35 cellular contexts compared by ENCODE assay signal in the genomic region with DNA sequence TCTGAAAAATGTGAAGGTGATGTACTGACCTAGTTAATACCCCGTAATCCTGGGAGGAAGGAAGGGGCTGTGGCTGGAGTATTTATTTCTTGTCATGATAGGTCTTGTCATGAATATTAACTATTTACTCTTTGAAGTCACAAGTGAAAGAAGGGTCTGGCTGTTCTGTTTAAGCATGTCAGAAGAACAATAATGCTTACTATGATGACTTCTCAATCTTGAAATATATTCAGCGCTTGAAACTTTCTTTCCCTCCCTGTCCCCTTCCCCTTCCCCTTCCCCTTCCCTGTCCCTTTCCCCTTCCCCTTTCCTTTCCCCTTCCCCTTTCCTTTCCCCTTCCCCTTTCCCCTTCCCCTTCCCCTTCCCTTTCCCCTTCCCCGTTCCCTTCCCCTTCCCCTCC.
DNase-seq lines count a peak whose midpoint lies in the region; ATAC-seq, FAIRE-seq and TF ChIP-seq lines count a peak whose summit lies in the region.
"Had no signal": no experiment of that assay in that cellular context is flagged by ENCODE, and none has a peak within 500 bp of the region (broad histone marks: within the 10 kb centered on the region; RNA-seq: fewer than 3 reads in every experiment).

No MANE protein-coding gene starts in this region.

- H4K20me1 ChIP-seq in HepG2 (ENCODE audit: insufficient read depth, low read length): no peaks in the 10 kb centered on the region
- no peaks in the 10 kb centered on the region for H4K20me1 ChIP-seq in K562 (replicated peaks; ENCODE audit: control insufficient read depth, insufficient read depth, low read length)
- H4K20me1 ChIP-seq: BLaER1; BLaER1 treated with 17β-estradiol and CSF1 and Interleukin-3, amounts not matched to agents 10 nM and 100 nM had no signal

- intact Hi-C loops in HepG2 (cut with micrococcal nuclease; ENCODE audit: unreplicated experiment): no loop called here
- intact Hi-C loops in right lobe of liver (cut with DNase I): no loop called here
- intact Hi-C loops in K562 (cut with micrococcal nuclease): no loop called here

- H3K4me1 ChIP-seq in HepG2 (ENCODE audit: insufficient read depth, low read length): no peaks in the 10 kb centered on the region
- no peaks in the 10 kb centered on the region for H3K4me1 ChIP-seq in right lobe of liver
- H3K4me1 ChIP-seq in K562 (replicated peaks in 1 of 2; ENCODE audit: control insufficient read depth in 2 of 2, insufficient read depth in 2 of 2, low read length in 2 of 2): no peaks in the 10 kb centered on the region
- H3K4me1 ChIP-seq: A549; BE2C; BLaER1; BLaER1 treated with 17β-estradiol and CSF1 and Interleukin-3, amounts not matched to agents 10 nM and 100 nM; Caco-2 had no signal

- no peaks in the 10 kb centered on the region for H3K36me3 ChIP-seq in HepG2 (replicated peaks in 1 of 2; ENCODE audit: control insufficient read depth in 1 of 2, insufficient read depth in 2 of 2, low read length in 2 of 2)
- no peaks in the 10 kb centered on the region for H3K36me3 ChIP-seq in right lobe of liver
- no peaks in the 10 kb centered on the region for H3K36me3 ChIP-seq in K562 (ENCODE audit: control insufficient read depth, insufficient read depth, low read length)
- H3K36me3 ChIP-seq: BE2C; BLaER1; BLaER1 treated with 17β-estradiol and CSF1 and Interleukin-3, amounts not matched to agents 10 nM and 100 nM had no signal

- no peaks in the 10 kb centered on the region; the same call in 1 of the 2 replicates for H3K9me3 ChIP-seq in HepG2 (ENCODE audit: low read length)
- H3K9me3 ChIP-seq in right lobe of liver: no peaks in the 10 kb centered on the region
- H3K9me3 ChIP-seq in K562 (replicated peaks; ENCODE audit: control insufficient read depth, insufficient read depth, low read depth, low read length): no peaks in the 10 kb centered on the region
- H3K9me3 ChIP-seq: A549, BE2C, Caco-2 had no signal

- no peak overlapping the region for H3K4me3 ChIP-seq in HepG2 (replicated peaks in 1 of 3; ENCODE audit: insufficient read depth in 1 of 3, low read depth in 2 of 3, low read length in 3 of 3)
- no peak overlapping the region for H3K4me3 ChIP-seq in right lobe of liver
- H3K4me3 ChIP-seq in K562: no peak overlapping the region
- H3K4me3 ChIP-seq: A549; BLaER1; BLaER1 treated with 17β-estradiol and CSF1 and Interleukin-3, amounts not matched to agents 10 nM and 100 nM had no signal

- no peaks in the 10 kb centered on the region for H3K36me3 Mint-ChIP-seq in nephron progenitor cell (ENCODE audit: low read depth)
- H3K36me3 Mint-ChIP-seq: CD4-positive, alpha-beta memory T cell; CD4-positive, CD25-positive, alpha-beta regulatory T cell; CD8-positive, alpha-beta T cell had no signal

- 44% methylated on average over 3 of the region's 3 CpGs for whole genome bisulfite sequencing in HepG2 (ENCODE audit: low lambda C conversion rate)
- WGBS in right lobe of liver (ENCODE audit: insufficient coverage, low coverage, low lambda C conversion rate, missing lambda C conversion rate): 55% methylated on average over 3 of the region's 3 CpGs
- 14% methylated on average over 1 of the region's 3 CpGs for WGBS in K562 (ENCODE audit: insufficient coverage, low coverage, missing lambda C conversion rate)

- TF ChIP-seq POLR2A in HepG2 (IDR thresholded peaks at IDR 0.05; ENCODE audit: insufficient read depth in 1 of 2, low read depth in 2 of 2, low read length in 2 of 2): no peak
- TF ChIP-seq POLR2A in right lobe of liver (IDR thresholded peaks at IDR 0.05): no peak
- no peak for TF ChIP-seq POLR2A in K562 (conservative IDR thresholded peaks at IDR 0.05)

- no peak for ATAC-seq in HepG2
- no peak for ATAC-seq in right lobe of liver
- ATAC-seq in K562: no peak
- ATAC-seq: A549; CD8-positive, alpha-beta T cell had no signal

- H3K9me1 ChIP-seq in K562 (ENCODE audit: control insufficient read depth, insufficient read depth, low read length): no peaks in the 10 kb centered on the region

- TF ChIP-seq EP300 in HepG2 (IDR thresholded peaks at IDR 0.05; ENCODE audit: low read depth in 2 of 2, low read length in 2 of 2) (no peak), HepG2 (CRISPR knock-in tag; IDR thresholded peaks at IDR 0.05; ENCODE audit: borderline replicate concordance) (no peak), K562 (IDR thresholded peaks at IDR 0.05; ENCODE audit: low read length) (no peak)

- no TSS peak for BruUV-seq in HepG2 (replicated peaks; lab: Mats Ljungman, UMichigan)
- BruUV-seq in K562 (replicated peaks; lab: Mats Ljungman, UMichigan): no TSS peak

- peaks cover 10% of the 10 kb centered on the region for H3K27me3 Mint-ChIP-seq in nephron progenitor cell (ENCODE audit: low read depth, poor library complexity)

- H3K27ac Mint-ChIP-seq in nephron progenitor cell: peak overlapping the region; percentile 17
- H3K27ac Mint-ChIP-seq: B cell; CD4-positive, alpha-beta memory T cell; CD4-positive, alpha-beta T cell; CD4-positive, CD25-positive, alpha-beta regulatory T cell; CD8-positive, alpha-beta memory T cell; CD8-positive, alpha-beta T cell had no signal

- CTCF ChIA-PET in HepG2 (lab: Yijun Ruan, JAX; ENCODE audit: low intra/inter-chr PET ratio, low total read pairs): no interaction called here
- CTCF ChIA-PET in K562 (lab: Yijun Ruan, JAX; ENCODE audit: low intra/inter-chr PET ratio): no interaction called here

- FAIRE-seq in HepG2 (lab: Jason Lieb, UNC) (no peak), K562 (lab: Jason Lieb, UNC) (no peak)
- FAIRE-seq: A204.1, A549, D721Med had no signal

- no peaks in the 10 kb centered on the region for H3K4me1 Mint-ChIP-seq in nephron progenitor cell
- H3K4me1 Mint-ChIP-seq: B cell; CD14-positive monocyte; CD4-positive, alpha-beta memory T cell; CD4-positive, CD25-positive, alpha-beta regulatory T cell; CD8-positive, alpha-beta memory T cell had no signal

- H2AFZ ChIP-seq in HepG2 (ENCODE audit: low read length) (no peak overlapping the region), K562 (ENCODE audit: low read depth, low read length) (no peak overlapping the region)

- H3K79me2 ChIP-seq in HepG2 (ENCODE audit: insufficient read depth, low read length): no peaks in the 10 kb centered on the region
- no peaks in the 10 kb centered on the region for H3K79me2 ChIP-seq in K562 (ENCODE audit: control insufficient read depth, insufficient read depth, low read length)

- H3K27ac ChIP-seq in HepG2 (ENCODE audit: extremely low read length, insufficient read depth, low read length) (no peak overlapping the region), right lobe of liver (no peak overlapping the region), K562 (ENCODE audit: extremely low read depth, low read depth, low read length) (no peak overlapping the region)
- H3K27ac ChIP-seq: 22Rv1; A549; BLaER1; BLaER1 treated with 17β-estradiol and CSF1 and Interleukin-3, amounts not matched to agents 10 nM and 100 nM; C4-2B had no signal

- DNase-seq in HepG2 (ENCODE audit: low spot score) (no peak), right lobe of liver (no peak), K562 (ENCODE audit: extremely low read depth in 1 of 4, low spot score in 3 of 4) (no peak), nephron progenitor cell (no peak), NCI-H1417 treated with DMSO at 0.1 percent for 48 hours (lab: John Stamatoyannopoulos, UW) (no peak)
- no peak for DNase-seq in activated CD4-positive, alpha-beta T cell treated with anti-CD3 and anti-CD28 coated beads for 48 hours
- DNase-seq: 8988T; ACHN; AML-193; BE2C; C1 segment of cervical spinal cord; Caco-2; Calu3; CD4-positive, alpha-beta memory T cell; CD4-positive, alpha-beta T cell; CD4-positive, CD25-positive, alpha-beta regulatory T cell; CD8-positive, alpha-beta memory T cell; CD8-positive, alpha-beta T cell; COR-L47; DMS 273 treated with DMSO at 0.1 percent for 48 hours; DMS153; DMS53; DMS79; DMS79 treated with DMSO at 0.1 percent for 48 hours; DND-41; EL had no signal

- H3K9ac ChIP-seq in HepG2 (ENCODE audit: insufficient read depth, low read depth, low read length) (no peak overlapping the region), K562 (ENCODE audit: insufficient read depth in 1 of 2, low read depth in 2 of 2, low read length in 2 of 2) (no peak overlapping the region)
- H3K9ac ChIP-seq: BLaER1; BLaER1 treated with 17β-estradiol and CSF1 and Interleukin-3, amounts not matched to agents 10 nM and 100 nM had no signal

- H3K27me3 ChIP-seq in HepG2 (ENCODE audit: control insufficient read depth in 1 of 2, insufficient read depth in 2 of 2, low read length in 2 of 2) (no peaks in the 10 kb centered on the region), right lobe of liver (no peaks in the 10 kb centered on the region), K562 (ENCODE audit: control insufficient read depth in 2 of 2, insufficient read depth in 2 of 2, low read length in 2 of 2) (no peaks in the 10 kb centered on the region)
- H3K27me3 ChIP-seq: BE2C; BLaER1; BLaER1 treated with 17β-estradiol and CSF1 and Interleukin-3, amounts not matched to agents 10 nM and 100 nM had no signal

- in situ Hi-C loops in HepG2 (cut with HindIII; ENCODE audit: extremely low pct_ligation_motif_present, low pct_unique_long_range_greater_than_20kb) (no loop called here), K562 (cut with MboI) (no loop called here)

- no peak overlapping the region for H3K4me3 Mint-ChIP-seq in nephron progenitor cell
- H3K4me3 Mint-ChIP-seq: B cell; CD14-positive monocyte; CD4-positive, alpha-beta memory T cell; CD4-positive, alpha-beta T cell; CD4-positive, CD25-positive, alpha-beta regulatory T cell; CD8-positive, alpha-beta memory T cell; CD8-positive, alpha-beta T cell had no signal

- TF ChIP-seq CTCF in HepG2 (CRISPR knock-in tag; IDR thresholded peaks at IDR 0.05): no peak
- no peak for TF ChIP-seq CTCF in right lobe of liver (IDR thresholded peaks at IDR 0.05)
- no peak for TF ChIP-seq CTCF in K562 (IDR thresholded peaks at IDR 0.05 in 2 of 3, conservative IDR thresholded peaks at IDR 0.05 in 1 of 3; ENCODE audit: insufficient read depth in 2 of 3, low read depth in 1 of 3, low read length in 3 of 3)
- TF ChIP-seq CTCF in nephron progenitor cell (IDR thresholded peaks at IDR 0.05): no peak

- H3K9me3 Mint-ChIP-seq in nephron progenitor cell: peaks cover 7% of the 10 kb centered on the region
- H3K9me3 Mint-ChIP-seq: CD8-positive, alpha-beta T cell had no signal

- TF ChIP-seq RAD21 in HepG2 (CRISPR knock-in tag; IDR thresholded peaks at IDR 0.05) (no peak), K562 (CRISPR knock-in tag; conservative IDR thresholded peaks at IDR 0.05 in 1 of 2, IDR thresholded peaks at IDR 0.05 in 1 of 2) (no peak)

- H3K4me2 ChIP-seq in HepG2 (ENCODE audit: low read depth, low read length) (no peak overlapping the region), K562 (ENCODE audit: insufficient read depth, low read length) (no peak overlapping the region)
- H3K4me2 ChIP-seq: A549; BLaER1; BLaER1 treated with 17β-estradiol and CSF1 and Interleukin-3, amounts not matched to agents 10 nM and 100 nM had no signal

- POLR2A ChIA-PET in HepG2 (lab: Yijun Ruan, JAX): no interaction called here
- POLR2A ChIA-PET in K562 (lab: Yijun Ruan, JAX): interaction anchor here (0.7 kb wide), 1 partner anchor 13 kb away, joined by 4 read pairs; no protein-coding TSS in a partner anchor

TF ChIP-seq in HepG2, 621 proteins besides CTCF, POLR2A, EP300 and RAD21 (continues in another document):
- TF ChIP-seq PCBP2 (optimal IDR thresholded peaks at IDR 0.05; ENCODE audit: low read depth, low read length, poor library complexity, severe bottlenecking): peak; percentile 49

TF ChIP-seq in K562, 482 proteins besides CTCF, POLR2A, EP300 and RAD21 (continues in another document):
- peak; percentile 82 for TF ChIP-seq PCBP1 (IDR thresholded peaks at IDR 0.05; ENCODE audit: low read depth, low read length, poor library complexity, severe bottlenecking)

Comparison
In these comparisons a context has a peak if more than half of its experiments do, and no peak if none do; other contexts are left out.
1. Of the 241 proteins assayed by ChIP-seq in both HepG2 and K562: peak only in HepG2: none; only in K562: none; in both: HNRNPK, PCBP1 and PCBP2; in neither: 238.